8 cellular contexts compared by ENCODE assay signal in the genomic region with DNA sequence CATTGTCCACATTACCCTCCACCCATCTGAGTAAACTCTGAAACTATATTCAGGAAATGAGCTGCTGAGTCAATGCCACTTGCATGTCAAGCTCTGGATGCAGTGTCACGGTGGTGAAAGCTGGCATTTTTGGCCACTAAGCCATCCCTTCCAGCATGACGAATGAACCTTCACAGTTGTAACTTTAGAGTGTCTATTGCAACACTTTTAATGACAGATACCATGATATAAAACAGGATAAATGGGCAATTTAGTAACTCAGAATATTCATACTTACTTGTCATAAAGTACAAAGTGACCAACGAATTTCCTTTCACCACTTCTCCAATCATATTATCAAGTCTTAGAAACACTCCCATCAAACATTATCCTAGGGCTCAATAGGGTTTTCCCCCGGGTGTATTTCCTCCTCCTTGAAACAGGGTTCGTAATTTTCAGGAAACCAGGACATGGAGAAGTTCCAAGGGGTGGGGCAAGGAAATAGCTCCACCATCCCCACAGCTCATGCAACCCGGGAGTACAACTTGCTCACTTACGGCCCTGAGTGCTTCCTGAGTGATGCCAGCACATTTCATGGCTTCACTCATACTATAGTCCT.
DNase-seq lines count a peak whose midpoint lies in the region; ATAC-seq and TF ChIP-seq lines count a peak whose summit lies in the region.

No MANE protein-coding gene starts in this region.

- peak overlapping the region; percentile 42 for H3K27ac ChIP-seq in lower lobe of right lung

- peaks cover 22% of the 10 kb centered on the region for H3K4me1 ChIP-seq in lower lobe of right lung

- intact Hi-C loops in lower lobe of right lung (cut with DNase I) = no loop called here

- no peaks in the 10 kb centered on the region for H3K27me3 ChIP-seq in lower lobe of right lung (ENCODE audit: low read depth)

- ATAC-seq in GM18498 (IDR thresholded peaks at IDR 0.05; ENCODE audit: unreplicated experiment) (peak; percentile 66), HG03108 (IDR thresholded peaks at IDR 0.05; ENCODE audit: unreplicated experiment) (peak; percentile 61), lower lobe of right lung (peak; percentile 87 to 91), HG02840 (IDR thresholded peaks at IDR 0.05; ENCODE audit: low FRiP score, unreplicated experiment) (no peak), HG03521 (IDR thresholded peaks at IDR 0.05; ENCODE audit: unreplicated experiment) (no peak)

- DNase-seq in UCSD-AML1 (lab: John Stamatoyannopoulos, UW; ENCODE audit: unreplicated experiment) (peak; percentile 64), lower lobe of right lung (peak; percentile 50), NCI-H1048 (lab: John Stamatoyannopoulos, UW) (no peak)
- no peak for DNase-seq in activated CD8-positive, alpha-beta memory T cell treated with anti-CD3 and anti-CD28 coated beads for 24 hours

- TF ChIP-seq CTCF in lower lobe of right lung (IDR thresholded peaks at IDR 0.05) = no peak

- H3K9me3 ChIP-seq in lower lobe of right lung = no peaks in the 10 kb centered on the region

- no peak overlapping the region for H3K4me3 ChIP-seq in lower lobe of right lung

- no peaks in the 10 kb centered on the region for H3K36me3 ChIP-seq in lower lobe of right lung

Comparison
In these comparisons a context has a peak if more than half of its experiments do, and no peak if none do; other contexts are left out.
1. ATAC-seq: peak in GM18498 (single experiment), HG03108 (single experiment) and lower lobe of right lung (2 of 2); none in HG02840 (single experiment) and HG03521 (single experiment).
2. DNase-seq: peak in UCSD-AML1 (single experiment) and lower lobe of right lung (single experiment); none in NCI-H1048 (single experiment) and activated CD8-positive, alpha-beta memory T cell treated with anti-CD3 and anti-CD28 coated beads for 24 hours (single experiment).